ENCODE assay signal across 8 cellular contexts in the genomic region with DNA sequence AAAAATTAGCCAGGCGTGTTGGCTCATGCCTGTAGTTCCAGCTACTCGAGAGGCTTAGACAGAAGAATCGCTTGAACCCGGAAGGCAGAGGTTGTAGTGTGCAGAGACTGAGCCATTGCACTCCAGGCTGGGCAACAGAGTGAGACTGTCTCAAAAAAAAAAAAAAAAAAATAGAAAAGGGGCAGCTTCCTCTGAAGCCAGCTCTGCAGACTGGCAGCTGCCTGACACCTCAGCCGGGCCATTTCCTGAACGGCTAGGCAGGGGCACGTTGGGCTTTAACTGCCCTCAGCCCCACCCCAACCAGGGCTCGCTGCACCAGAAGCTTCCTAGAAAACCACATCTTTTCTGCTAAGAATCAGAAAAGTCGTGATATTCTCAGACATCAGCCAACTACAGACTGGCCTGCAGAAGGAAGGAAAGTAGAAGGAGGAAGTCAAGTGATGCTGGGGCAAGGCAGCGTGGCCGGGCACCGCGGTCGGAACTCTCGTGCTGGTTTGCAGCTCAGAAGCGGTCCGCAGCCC. TPM values are rescaled to one million over a fixed set of nuclear protein-coding genes. Genes with fewer than 3 reads are reported as not detected.
A peak's percentile ranks its signal among the peaks of the same experiment; 100 is the strongest.
DNase-seq lines count a peak whose midpoint lies in the region; ATAC-seq and TF ChIP-seq lines count a peak whose summit lies in the region.

No MANE protein-coding gene starts in this region.

- peaks cover 16 to 24% (median 22%) of the 10 kb centered on the region in 4 donors for H3K4me1 ChIP-seq in upper lobe of left lung

- peak overlapping the region in 1 of 4 donors; percentile 30 for H3K27ac ChIP-seq in upper lobe of left lung

- H3K36me3 Mint-ChIP-seq in osteocyte (ENCODE audit: unreplicated experiment) = no peaks in the 10 kb centered on the region

- no peak for TF ChIP-seq POLR2A in upper lobe of left lung (IDR thresholded peaks at IDR 0.05)

- H3K36me3 ChIP-seq in upper lobe of left lung = no peaks in the 10 kb centered on the region

- DNase-seq in UCSD-AML1 (lab: John Stamatoyannopoulos, UW; ENCODE audit: unreplicated experiment) (peak; percentile 62), left cardiac atrium (no peak), upper lobe of left lung (peak; percentile 42 to 87), osteocyte (ENCODE audit: extremely low spot score, unreplicated experiment) (no peak), mucosa of gallbladder (ENCODE audit: low spot score) (no peak), NCI-H1694 treated with DMSO at 0.1 percent for 48 hours (lab: John Stamatoyannopoulos, UW) (no peak)

- H3K27ac Mint-ChIP-seq in osteocyte (ENCODE audit: unreplicated experiment) = no peak overlapping the region

- peaks cover 2% of the 10 kb centered on the region for H3K27me3 Mint-ChIP-seq in osteocyte (ENCODE audit: unreplicated experiment)

- intact Hi-C loops in left cardiac atrium (cut with DNase I) = no loop called here

- 43 to 44% methylated on average over 17 of the region's 17 CpGs for WGBS in upper lobe of left lung, 2 donors

- TF ChIP-seq CTCF in upper lobe of left lung (IDR thresholded peaks at IDR 0.05) (no peak), osteocyte (IDR thresholded peaks at IDR 0.05) (no peak)

- peak overlapping the region in 1 of 4 donors; percentile 3 for H3K4me3 ChIP-seq in upper lobe of left lung

- no peaks in the 10 kb centered on the region for H3K27me3 ChIP-seq in upper lobe of left lung

- H3K9me3 ChIP-seq in upper lobe of left lung = no peaks in the 10 kb centered on the region

- TF ChIP-seq EP300 in upper lobe of left lung (IDR thresholded peaks at IDR 0.05) = no peak

- no peaks in the 10 kb centered on the region for H3K9me3 Mint-ChIP-seq in osteocyte (ENCODE audit: unreplicated experiment)

- peaks cover 3% of the 10 kb centered on the region for H3K4me1 Mint-ChIP-seq in osteocyte (ENCODE audit: unreplicated experiment)

- ATAC-seq in GM18858 (IDR thresholded peaks at IDR 0.05; ENCODE audit: unreplicated experiment) (peak; percentile 59), HG03060 (IDR thresholded peaks at IDR 0.05; ENCODE audit: low read depth, unreplicated experiment) (peak; percentile 43), left cardiac atrium (peak; percentile 67 to 72), upper lobe of left lung (ENCODE audit: low FRiP score in 2 of 2) (peak; percentile 28 to 63)

- H3K4me3 Mint-ChIP-seq in osteocyte (ENCODE audit: unreplicated experiment) = no peak overlapping the region

RNA-seq across cellular contexts. Expression of gene PRKAG2, which starts 38.0 kb away (rescaled TPM):
- total RNA-seq in left cardiac atrium (100 to 1,000 TPM; 141 to 253 TPM), upper lobe of left lung (10 to 100 TPM; 20.6 to 68.1 (median 29.6) TPM), osteocyte (13.5 and 14.4 TPM in 2 replicates), mucosa of gallbladder (54.8 TPM)

Comparison
In these comparisons a context has a peak if more than half of its experiments do, and no peak if none do; other contexts are left out.
1. DNase-seq: peak in UCSD-AML1 (single experiment) and upper lobe of left lung (2 of 2); none in left cardiac atrium (single experiment), osteocyte (single experiment), mucosa of gallbladder (single experiment) and NCI-H1694 treated with DMSO at 0.1 percent for 48 hours (single experiment).
2. Peak in every context shown above with its lines, with median percentiles within 50 percentile points of each other: ATAC-seq.